Comparison of ENCODE assay signal across 1 cellular context in the genomic region with DNA sequence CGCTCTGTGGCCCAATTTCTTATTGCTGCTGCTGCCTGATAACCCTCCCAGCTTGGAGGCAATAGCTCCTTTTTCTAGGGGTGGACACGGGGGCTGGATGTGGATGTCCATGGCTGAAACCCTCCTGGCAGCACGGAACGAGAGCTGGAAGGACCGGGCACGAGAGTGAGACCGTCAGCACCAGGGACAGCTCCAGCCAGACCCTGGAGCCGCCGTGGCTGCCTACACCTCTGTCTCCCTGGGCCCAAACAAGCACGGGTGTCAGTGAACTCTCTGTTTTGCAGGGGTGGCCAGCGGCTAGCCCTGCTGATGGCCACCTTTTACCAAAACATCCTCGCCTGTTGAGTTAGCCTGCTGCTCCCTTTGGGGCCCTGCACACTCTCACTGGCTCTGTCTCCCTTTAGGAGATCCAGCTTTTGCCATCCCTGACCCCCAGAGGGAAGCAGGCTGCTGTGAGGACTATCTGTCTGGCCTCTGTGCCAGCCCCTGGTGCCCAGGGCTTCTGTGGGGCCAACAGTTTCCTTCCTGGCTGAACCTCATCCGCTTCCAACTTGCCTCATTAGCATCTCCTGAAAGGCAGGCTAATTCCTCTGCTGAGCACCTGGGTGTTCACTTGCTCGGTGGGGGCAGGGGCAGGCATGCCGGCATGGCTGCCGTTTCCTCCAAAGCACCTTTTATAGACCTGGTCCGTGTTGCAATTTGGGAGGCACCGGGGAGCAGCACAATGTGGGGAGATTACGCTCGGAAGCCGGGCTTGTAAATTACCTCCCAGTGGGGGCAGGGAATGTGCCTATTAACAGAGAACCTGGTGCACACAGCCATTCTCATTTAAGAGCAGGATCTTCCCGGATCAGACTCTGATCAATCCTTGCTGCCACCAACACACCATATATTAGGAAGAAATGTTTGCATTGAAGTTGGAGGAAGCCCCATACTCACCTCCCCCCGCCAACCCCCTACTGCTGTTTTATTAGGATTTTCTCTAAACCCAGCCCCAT.
TF ChIP-seq lines count a peak whose summit lies in the region.

No MANE protein-coding gene starts in this region.

TF ChIP-seq in GM23338, 12 proteins besides CTCF, POLR2A, EP300 and RAD21 (continued from another document):
- TF ChIP-seq ZNF462 (CRISPR knock-in tag; IDR thresholded peaks at IDR 0.05) (no peak), ZNF114 (CRISPR knock-in tag; IDR thresholded peaks at IDR 0.05) (no peak), ZNF331 (CRISPR knock-in tag; IDR thresholded peaks at IDR 0.05; ENCODE audit: low read depth) (no peak), NANOG (IDR thresholded peaks at IDR 0.05; ENCODE audit: borderline replicate concordance) (peak; percentile 51; the same call in 1 of the 2 replicates)
